Comparison of ENCODE assay signal across 8 cellular contexts in genomic region chr9:122930933-122931850, GRCh38.
A peak's percentile ranks its signal among the peaks of the same experiment; 100 is the strongest.
DNase-seq lines count a peak whose midpoint lies in the region; ATAC-seq and TF ChIP-seq lines count a peak whose summit lies in the region.

A gene with protein sequence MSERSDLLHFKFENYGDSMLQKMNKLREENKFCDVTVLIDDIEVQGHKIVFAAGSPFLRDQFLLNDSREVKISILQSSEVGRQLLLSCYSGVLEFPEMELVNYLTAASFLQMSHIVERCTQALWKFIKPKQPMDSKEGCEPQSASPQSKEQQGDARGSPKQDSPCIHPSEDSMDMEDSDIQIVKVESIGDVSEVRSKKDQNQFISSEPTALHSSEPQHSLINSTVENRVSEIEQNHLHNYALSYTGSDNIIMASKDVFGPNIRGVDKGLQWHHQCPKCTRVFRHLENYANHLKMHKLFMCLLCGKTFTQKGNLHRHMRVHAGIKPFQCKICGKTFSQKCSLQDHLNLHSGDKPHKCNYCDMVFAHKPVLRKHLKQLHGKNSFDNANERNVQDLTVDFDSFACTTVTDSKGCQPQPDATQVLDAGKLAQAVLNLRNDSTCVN (minus strand): TSS chr9:122931512. CDS start chr9:122919934, 11,578 bp downstream.

- DNase-seq in AG08395 (ENCODE audit: low spot score) (peak; percentile 98), NCI-H2227 (lab: John Stamatoyannopoulos, UW; ENCODE audit: unreplicated experiment) (peak; percentile 94), cardiac fibroblast (ENCODE audit: low read depth in 2 of 2) (peak; percentile 93 to 95), iris pigment epithelial cell (ENCODE audit: low read depth) (peak; percentile 89)
- DNase-seq in stimulated activated CD4-positive, alpha-beta T cell treated with anti-CD3 and anti-CD28 coated beads, Interleukin-12 subunit alpha, Interleukin-12 subunit beta, amount 100 ng/mL, for 4 hours: peak; percentile 87

- TF ChIP-seq CTCF in WI38 (IDR thresholded peaks at IDR 0.05; ENCODE audit: low read depth, low read length) (no peak), cardiac fibroblast (IDR thresholded peaks at IDR 0.05; ENCODE audit: low read depth, low read length) (no peak)

- ATAC-seq in GM18909 (IDR thresholded peaks at IDR 0.05; ENCODE audit: poor library complexity, unreplicated experiment) (peak; percentile 97), HG03159 (IDR thresholded peaks at IDR 0.05; ENCODE audit: unreplicated experiment) (peak; percentile 97)

- H3K4me3 ChIP-seq in WI38 (ENCODE audit: low read depth, low read length): peak within 1 kb of the TSS; percentile 78
- H3K4me3 ChIP-seq in cardiac fibroblast (replicated peaks in 1 of 2; ENCODE audit: low read depth in 2 of 2, low read length in 2 of 2): peak within 1 kb of the TSS; percentile 84 to 97

Comparison
In these comparisons a context has a peak if more than half of its experiments do, and no peak if none do; other contexts are left out.
1. Peak in every context shown above with its lines: DNase-seq, ATAC-seq and H3K4me3 ChIP-seq.